Comparison of ENCODE assay signal across 9 cellular contexts in the genomic region with DNA sequence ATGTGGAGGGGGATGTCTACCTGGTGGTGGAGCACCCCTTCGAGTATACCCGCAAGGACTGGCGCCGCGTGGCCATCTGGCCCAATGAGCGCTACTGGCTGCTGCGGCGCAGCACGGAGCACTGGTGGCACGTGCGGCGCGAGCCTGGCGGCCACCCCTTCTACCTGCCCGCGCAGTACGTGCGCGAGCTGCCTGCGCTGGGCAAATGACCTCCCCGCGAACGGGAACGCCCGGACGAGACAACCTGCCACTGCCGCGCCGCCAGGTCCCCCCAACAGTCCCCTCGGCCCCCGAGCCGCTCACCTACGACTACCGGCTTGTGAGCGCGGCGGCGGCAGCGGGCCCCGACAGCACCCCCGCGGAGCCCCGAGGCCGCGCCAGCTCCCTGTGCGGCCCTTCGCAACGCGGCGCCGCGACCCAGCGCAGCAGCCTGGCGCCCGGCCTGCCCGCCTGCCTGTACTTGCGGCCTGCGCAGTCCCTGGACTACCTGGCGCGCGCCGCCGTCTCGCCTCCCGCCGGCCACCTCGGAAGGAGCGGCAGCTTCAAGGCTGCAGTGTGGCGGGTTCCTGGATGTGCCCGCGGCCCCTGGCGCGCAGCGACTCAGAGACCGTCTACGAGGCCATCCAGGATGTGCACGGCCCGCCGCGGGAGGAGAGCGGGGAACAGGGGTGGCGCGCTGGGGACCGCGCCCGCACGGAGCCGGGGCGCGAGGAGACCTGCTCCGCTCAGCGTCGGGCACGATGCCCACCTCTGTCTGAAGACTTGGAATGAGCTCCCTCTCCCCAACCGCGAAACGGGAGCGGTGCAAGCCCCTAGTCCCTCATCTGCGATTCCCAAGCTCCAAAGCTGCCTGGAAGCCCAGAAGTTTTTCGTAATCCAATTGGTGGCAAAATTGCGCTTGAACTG. TPM values are rescaled to one million over a fixed set of nuclear protein-coding genes. Genes with fewer than 3 reads are reported as not detected.
DNase-seq lines count a peak whose midpoint lies in the region; ATAC-seq, FAIRE-seq and TF ChIP-seq lines count a peak whose summit lies in the region.
"Had no signal": no experiment of that assay in that cellular context is flagged by ENCODE, and none has a peak within 500 bp of the region (broad histone marks: within the 10 kb centered on the region; RNA-seq: fewer than 3 reads in every experiment).

No MANE protein-coding gene starts in this region.

- WGBS in sigmoid colon, 2 donors = 1 to 2% methylated on average over 101 of the region's 101 CpGs

- peaks cover 2% of the 10 kb centered on the region for H3K36me3 Mint-ChIP-seq in T-helper 2 cell treated with Interferon-gamma antibody and Interleukin-4, amounts not matched to agents 5 μg/mL and 100 μg/mL, for 36 hours (ENCODE audit: low read depth)

- no peaks in the 10 kb centered on the region for H3K9me3 Mint-ChIP-seq in T-helper 2 cell treated with Interferon-gamma antibody and Interleukin-4, amounts not matched to agents 5 μg/mL and 100 μg/mL, for 36 hours

- peaks cover 50 to 73% (median 69%) of the 10 kb centered on the region in 3 donors for H3K27me3 ChIP-seq in sigmoid colon

- H3K4me3 Mint-ChIP-seq in T-helper 2 cell treated with Interferon-gamma antibody and Interleukin-4, amounts not matched to agents 5 μg/mL and 100 μg/mL, for 36 hours = peak overlapping the region; percentile 75

- ATAC-seq in HG03139 (IDR thresholded peaks at IDR 0.05; ENCODE audit: unreplicated experiment) = no peak

- no peak overlapping the region for H3K27ac Mint-ChIP-seq in T-helper 2 cell treated with Interferon-gamma antibody and Interleukin-4, amounts not matched to agents 5 μg/mL and 100 μg/mL, for 36 hours

- no peak for TF ChIP-seq CTCF in epithelial cell of esophagus (IDR thresholded peaks at IDR 0.05; ENCODE audit: insufficient read depth, low read depth, low read length, missing control alignments)
- TF ChIP-seq CTCF in sigmoid colon (IDR thresholded peaks at IDR 0.05) = no peak

- no peak for FAIRE-seq in GM12892 (lab: Jason Lieb, UNC)
- FAIRE-seq: frontal cortex had no signal

- no peak overlapping the region for H3K4me3 ChIP-seq in epithelial cell of esophagus (ENCODE audit: low read length)
- peak overlapping the region in 3 of 4 donors; percentile 19 to 30 (median 20) for H3K4me3 ChIP-seq in sigmoid colon

- no peak for TF ChIP-seq EP300 in sigmoid colon (IDR thresholded peaks at IDR 0.05)

- no peak overlapping the region for H3K27ac ChIP-seq in sigmoid colon

- DNase-seq in NCI-H1417 (lab: John Stamatoyannopoulos, UW) (peak in 2 of 3 experiments; percentile 40 to 51), NCI-H1417 treated with DMSO at 0.1 percent for 48 hours (lab: John Stamatoyannopoulos, UW) (no peak), epithelial cell of esophagus (ENCODE audit: low read depth) (peak; percentile 44), sigmoid colon (no peak), amygdala (lab: John Stamatoyannopoulos, UW) (no peak), GM12892 (ENCODE audit: insufficient read length) (no peak)
- peak; percentile 42 for DNase-seq in T-helper 2 cell treated with Interferon-gamma antibody and Interleukin-4, amounts not matched to agents 5 μg/mL and 100 μg/mL, for 36 hours (ENCODE audit: low spot score)

- H3K36me3 ChIP-seq in sigmoid colon = no peaks in the 10 kb centered on the region

- H3K9me3 ChIP-seq in sigmoid colon = no peaks in the 10 kb centered on the region

- H3K27me3 Mint-ChIP-seq in T-helper 2 cell treated with Interferon-gamma antibody and Interleukin-4, amounts not matched to agents 5 μg/mL and 100 μg/mL, for 36 hours (ENCODE audit: low read depth) = peaks cover 52% of the 10 kb centered on the region

- H3K4me1 ChIP-seq in sigmoid colon = peaks cover 0 to 55% (median 52%) of the 10 kb centered on the region in 4 donors

- peaks cover 19% of the 10 kb centered on the region for H3K4me1 Mint-ChIP-seq in T-helper 2 cell treated with Interferon-gamma antibody and Interleukin-4, amounts not matched to agents 5 μg/mL and 100 μg/mL, for 36 hours (ENCODE audit: low read depth)

- no peak for TF ChIP-seq POLR2A in sigmoid colon (IDR thresholded peaks at IDR 0.05)
- TF ChIP-seq POLR2A in GM12892 (IDR thresholded peaks at IDR 0.05; ENCODE audit: low read depth, low read length) = no peak

- intact Hi-C loops in sigmoid colon (cut with DNase I) = no loop called here

RNA-seq across cellular contexts. Expression of a gene that starts 48.7 kb away (rescaled TPM):
- 10 to 100 TPM; 55.9 to 80.1 (median 62.8) TPM for total RNA-seq in sigmoid colon
- polyA plus RNA-seq in sigmoid colon = 10 to 100 TPM; 30.8 to 34.7 (median 34.2) TPM
- polyA plus RNA-seq in GM12892 (2012; ENCODE audit: missing spikeins) = 118 TPM

Comparison
In these comparisons a context has a peak if more than half of its experiments do, and no peak if none do; other contexts are left out.
1. DNase-seq: peak in NCI-H1417 (2 of 3), T-helper 2 cell treated with Interferon-gamma antibody and Interleukin-4, amounts not matched to agents 5 μg/mL and 100 μg/mL, for 36 hours (single experiment) and epithelial cell of esophagus (single experiment); none in NCI-H1417 treated with DMSO at 0.1 percent for 48 hours (single experiment), sigmoid colon (single experiment), amygdala (0 of 56) and GM12892 (single experiment).